ENCODE assay signal across 11 cellular contexts in the genomic region with DNA sequence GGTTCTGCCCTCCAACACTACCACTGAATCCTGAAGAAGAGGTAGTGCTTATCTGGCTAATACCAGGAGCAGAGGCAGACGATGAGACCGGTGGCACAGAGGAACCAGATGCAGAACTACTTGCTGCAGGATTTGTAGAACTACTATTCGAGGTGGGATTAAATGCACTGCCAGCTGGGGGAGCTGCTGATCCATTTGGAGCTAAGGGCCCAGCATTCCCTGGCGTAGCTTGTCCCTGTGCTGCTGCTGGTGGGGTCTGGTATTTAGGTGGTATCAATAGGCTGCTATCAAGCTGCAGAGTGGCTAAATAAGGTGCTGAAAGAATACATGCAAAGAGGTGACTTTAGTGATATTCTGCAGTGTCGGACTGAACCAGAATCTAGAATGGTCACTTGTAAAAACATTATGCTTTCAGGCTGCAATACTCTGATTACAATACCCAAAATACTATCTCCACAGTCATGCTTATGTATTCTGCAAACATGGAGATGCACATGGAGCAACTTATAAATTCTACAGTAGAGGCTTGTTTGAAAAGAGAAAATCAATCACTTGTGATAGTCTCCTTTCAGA.
A peak's percentile ranks its signal among the peaks of the same experiment; 100 is the strongest.
DNase-seq lines count a peak whose midpoint lies in the region; ATAC-seq and TF ChIP-seq lines count a peak whose summit lies in the region.
"Had no signal": no experiment of that assay in that cellular context is flagged by ENCODE, and none has a peak within 500 bp of the region (broad histone marks: within the 10 kb centered on the region; RNA-seq: fewer than 3 reads in every experiment).

No MANE protein-coding gene starts in this region.

- H3K9me3 ChIP-seq in CD8-positive, alpha-beta T cell (ENCODE audit: low read length) = no peaks in the 10 kb centered on the region
- H3K9me3 ChIP-seq in SJCRH30 (replicated peaks) = no peaks in the 10 kb centered on the region
- H3K9me3 ChIP-seq in naive thymus-derived CD4-positive, alpha-beta T cell (ENCODE audit: control insufficient read depth in 2 of 3, low read length in 3 of 3) = no peaks in the 10 kb centered on the region
- H3K9me3 ChIP-seq in testis = no peaks in the 10 kb centered on the region

- H3K4me1 Mint-ChIP-seq in CD8-positive, alpha-beta T cell (ENCODE audit: low read depth) = peaks cover 3% of the 10 kb centered on the region
- peaks cover 0 to 6% (median 2%) of the 10 kb centered on the region in 7 donors for H3K4me1 Mint-ChIP-seq in naive thymus-derived CD4-positive, alpha-beta T cell

- no peak overlapping the region for H3K4me3 ChIP-seq in CD8-positive, alpha-beta T cell (ENCODE audit: low read depth, low read length)
- H3K4me3 ChIP-seq in GM12875 (ENCODE audit: low read depth, low read length) (no peak overlapping the region), SJCRH30 (no peak overlapping the region), testis (no peak overlapping the region)
- H3K4me3 ChIP-seq in naive thymus-derived CD4-positive, alpha-beta T cell (ENCODE audit: low read length) = no peak overlapping the region

- intact Hi-C loops in CD8-positive, alpha-beta T cell (cut with DNase I, micrococcal nuclease) = no loop called here
- intact Hi-C loops in naive thymus-derived CD4-positive, alpha-beta T cell (cut with micrococcal nuclease) = no loop called here
- intact Hi-C loops in testis (cut with DNase I; ENCODE audit: low total_unique reads) = no loop called here

- ATAC-seq in CD8-positive, alpha-beta T cell = no peak
- no peak for ATAC-seq in naive thymus-derived CD4-positive, alpha-beta T cell
- ATAC-seq in GM21515 (IDR thresholded peaks at IDR 0.05; ENCODE audit: unreplicated experiment) = no peak
- ATAC-seq: activated T-helper 17 cell treated with anti-CD3 and anti-CD28 coated beads, Interleukin-2, amount 50 U/mL, for 72 hours; Right ventricle myocardium inferior had no signal

- 83 to 84% methylated on average over 3 to 5 of the region's 5 CpGs for WGBS in testis, 2 donors

- H3K36me3 ChIP-seq in CD8-positive, alpha-beta T cell (ENCODE audit: insufficient read depth, low read length) = peaks cover 48% of the 10 kb centered on the region
- H3K36me3 ChIP-seq in SJCRH30 (peaks cover 30% of the 10 kb centered on the region), testis (ENCODE audit: low read depth, missing control alignments) (no peaks in the 10 kb centered on the region)
- H3K36me3 ChIP-seq in naive thymus-derived CD4-positive, alpha-beta T cell (ENCODE audit: control insufficient read depth in 2 of 3, insufficient read depth in 3 of 3, low read length in 3 of 3) = peaks cover 12 to 64% (median 12%) of the 10 kb centered on the region in 3 experiments

- peaks cover 73% of the 10 kb centered on the region for H3K36me3 Mint-ChIP-seq in CD8-positive, alpha-beta T cell
- peaks cover 15 to 55% (median 18%) of the 10 kb centered on the region in 5 donors for H3K36me3 Mint-ChIP-seq in naive thymus-derived CD4-positive, alpha-beta T cell

- H3K4me1 ChIP-seq in CD8-positive, alpha-beta T cell (ENCODE audit: insufficient read depth, low read length) = no peaks in the 10 kb centered on the region
- no peaks in the 10 kb centered on the region for H3K4me1 ChIP-seq in SJCRH30
- no peaks in the 10 kb centered on the region for H3K4me1 ChIP-seq in naive thymus-derived CD4-positive, alpha-beta T cell (ENCODE audit: control insufficient read depth in 2 of 2, insufficient read depth in 2 of 2, low read length in 2 of 2)
- no peaks in the 10 kb centered on the region for H3K4me1 ChIP-seq in testis

- H3K4me3 Mint-ChIP-seq in CD8-positive, alpha-beta T cell = no peak overlapping the region
- no peak overlapping the region for H3K4me3 Mint-ChIP-seq in naive thymus-derived CD4-positive, alpha-beta T cell
- H3K4me3 Mint-ChIP-seq: activated T-helper 17 cell treated with anti-CD3 and anti-CD28 coated beads, Interleukin-2, amount 50 U/mL, for 72 hours had no signal

- H3K27me3 ChIP-seq in CD8-positive, alpha-beta T cell (ENCODE audit: insufficient read depth, low read length) = no peaks in the 10 kb centered on the region
- no peaks in the 10 kb centered on the region for H3K27me3 ChIP-seq in SJCRH30
- no peaks in the 10 kb centered on the region for H3K27me3 ChIP-seq in naive thymus-derived CD4-positive, alpha-beta T cell (ENCODE audit: control insufficient read depth in 2 of 2, insufficient read depth in 2 of 2, low read length in 2 of 2)
- H3K27me3 ChIP-seq in testis = no peaks in the 10 kb centered on the region

- TF ChIP-seq CTCF in CD8-positive, alpha-beta T cell (IDR thresholded peaks at IDR 0.05) = no peak
- TF ChIP-seq CTCF in GM12875 (IDR thresholded peaks at IDR 0.05; ENCODE audit: borderline replicate concordance, insufficient read depth, low read depth, low read length) (peak; percentile 45; the same call in 1 of the 2 replicates), testis (IDR thresholded peaks at IDR 0.05) (no peak)

- H3K9me3 Mint-ChIP-seq in CD8-positive, alpha-beta T cell = no peaks in the 10 kb centered on the region
- no peaks in the 10 kb centered on the region for H3K9me3 Mint-ChIP-seq in naive thymus-derived CD4-positive, alpha-beta T cell
- H3K9me3 Mint-ChIP-seq: activated T-helper 17 cell treated with anti-CD3 and anti-CD28 coated beads, Interleukin-2, amount 50 U/mL, for 72 hours had no signal

- H3K27me3 Mint-ChIP-seq in CD8-positive, alpha-beta T cell (ENCODE audit: low read depth) = no peaks in the 10 kb centered on the region
- H3K27me3 Mint-ChIP-seq in naive thymus-derived CD4-positive, alpha-beta T cell = no peaks in the 10 kb centered on the region
- H3K27me3 Mint-ChIP-seq: activated T-helper 17 cell treated with anti-CD3 and anti-CD28 coated beads, Interleukin-2, amount 50 U/mL, for 72 hours had no signal

- no peak overlapping the region for H3K27ac ChIP-seq in CD8-positive, alpha-beta T cell (ENCODE audit: low read depth, low read length)
- no peak overlapping the region for H3K27ac ChIP-seq in SJCRH30
- H3K27ac ChIP-seq in naive thymus-derived CD4-positive, alpha-beta T cell (ENCODE audit: low read depth, low read length) = no peak overlapping the region
- no peak overlapping the region for H3K27ac ChIP-seq in testis

- CTCF ChIA-PET in CD8-positive, alpha-beta T cell (lab: Charles Lee) = interaction anchor here (1.1 to 2.4 kb wide), 2 partner anchors 11 to 15 kb away, joined by 3 to 10 read pairs; no protein-coding TSS in a partner anchor
- CTCF ChIA-PET in naive thymus-derived CD4-positive, alpha-beta T cell (lab: Charles Lee) = interaction anchor here (1.4 to 2.2 kb wide), 2 partner anchors 14 to 726 kb away, joined by 4 to 6 read pairs; no protein-coding TSS in a partner anchor

- peak overlapping the region; percentile 37 for H3K27ac Mint-ChIP-seq in CD8-positive, alpha-beta T cell
- peak overlapping the region in 1 of 9 donors; percentile 25 for H3K27ac Mint-ChIP-seq in naive thymus-derived CD4-positive, alpha-beta T cell

- TF ChIP-seq POLR2A in testis (IDR thresholded peaks at IDR 0.05) = no peak

- no peak for DNase-seq in CD8-positive, alpha-beta T cell
- DNase-seq in SJCRH30 (peak; percentile 40 to 64), islet precursor cell (peak; percentile 87), NCI-H1417 treated with DMSO at 0.1 percent for 48 hours (lab: John Stamatoyannopoulos, UW) (no peak), testis (no peak)
- no peak for DNase-seq in naive thymus-derived CD4-positive, alpha-beta T cell
- DNase-seq: foreskin melanocyte had no signal

- POLR2A ChIA-PET in CD8-positive, alpha-beta T cell (lab: Charles Lee) = no interaction called here
- POLR2A ChIA-PET in naive thymus-derived CD4-positive, alpha-beta T cell (lab: Charles Lee) = no interaction called here

Comparison
In these comparisons a context has a peak if more than half of its experiments do, and no peak if none do; other contexts are left out.
1. DNase-seq: peak in SJCRH30 (2 of 2) and islet precursor cell (single experiment); none in CD8-positive, alpha-beta T cell (0 of 7), NCI-H1417 treated with DMSO at 0.1 percent for 48 hours (single experiment), naive thymus-derived CD4-positive, alpha-beta T cell (0 of 9) and testis (single experiment).